21 cellular contexts compared by ENCODE assay signal in genomic region chr1:200590001-200590400, GRCh38.
"Had no signal": no experiment of that assay in that cellular context is flagged by ENCODE, and none has a peak within 500 bp of the region (broad histone marks: within the 10 kb centered on the region; RNA-seq: fewer than 3 reads in every experiment).

No MANE protein-coding gene starts in this region.

- H3K27me3 ChIP-seq: esophagus squamous epithelium, transverse colon had no signal

- H3K9ac ChIP-seq: parathyroid adenoma had no signal

- H3K4me2 ChIP-seq: smooth muscle cell had no signal

- H3K27me3 Mint-ChIP-seq: activated naive CD8-positive, alpha-beta T cell; activated T-helper 17 cell treated with anti-CD3 and anti-CD28 coated beads, Interleukin-2, amount 50 U/mL, for 72 hours; memory B cell; stimulated activated naive B cell treated with anti-CD40 and anti-IgM and Interleukin-4, amounts not matched to agents 10 μg/mL and 1 μg/mL and 100 μg/mL, for 72 hours had no signal

- H3K4me3 Mint-ChIP-seq: activated CD8-positive, alpha-beta T cell treated with anti-CD3 and anti-CD28 coated beads, Interleukin-2, amount 10 ng/mL, durations not matched to agents 7 days and 5 days; activated naive CD8-positive, alpha-beta T cell; activated T-helper 17 cell treated with anti-CD3 and anti-CD28 coated beads, Interleukin-2, amount 50 U/mL, for 72 hours; endodermal cell; memory B cell; nephron; stimulated activated naive B cell treated with anti-CD40 and anti-IgM and Interleukin-4, amounts not matched to agents 10 μg/mL and 1 μg/mL and 100 μg/mL, for 72 hours had no signal

- H3K36me3 Mint-ChIP-seq: activated naive CD8-positive, alpha-beta T cell; memory B cell; stimulated activated naive B cell treated with anti-CD40 and anti-IgM and Interleukin-4, amounts not matched to agents 10 μg/mL and 1 μg/mL and 100 μg/mL, for 72 hours had no signal

- H3K9me3 ChIP-seq: esophagus squamous epithelium, transverse colon had no signal

- H3K27ac ChIP-seq: coronary artery, esophagus squamous epithelium, parathyroid adenoma, transverse colon had no signal

- H3K27ac Mint-ChIP-seq: activated CD8-positive, alpha-beta T cell treated with anti-CD3 and anti-CD28 coated beads, Interleukin-2, amount 10 ng/mL, durations not matched to agents 7 days and 5 days; activated naive CD8-positive, alpha-beta T cell; activated T-helper 17 cell treated with anti-CD3 and anti-CD28 coated beads, Interleukin-2, amount 50 U/mL, for 72 hours; endodermal cell; memory B cell; nephron; stimulated activated naive B cell treated with anti-CD40 and anti-IgM and Interleukin-4, amounts not matched to agents 10 μg/mL and 1 μg/mL and 100 μg/mL, for 72 hours had no signal

- ATAC-seq: activated CD8-positive, alpha-beta T cell treated with anti-CD3 and anti-CD28 coated beads, Interleukin-2, amount 10 ng/mL, durations not matched to agents 7 days and 5 days; activated T-helper 17 cell treated with anti-CD3 and anti-CD28 coated beads, Interleukin-2, amount 50 U/mL, for 72 hours; left ventricle myocardium superior; sciatic nerve; stimulated activated naive B cell treated with anti-CD40 and anti-IgM and Interleukin-4, amounts not matched to agents 10 μg/mL and 1 μg/mL and 100 μg/mL, for 72 hours had no signal

- H3K4me1 ChIP-seq: transverse colon had no signal

- DNase-seq: activated CD4-positive, alpha-beta T cell treated with anti-CD3 and anti-CD28 coated beads for 1 hour; activated CD4-positive, alpha-beta T cell treated with anti-CD3 and anti-CD28 coated beads, Interleukin-2, amount 50 U/mL, for 1 hour; activated CD8-positive, alpha-beta T cell treated with anti-CD3 and anti-CD28 coated beads, Interleukin-2, amount 10 ng/mL, durations not matched to agents 7 days and 5 days; amniotic stem cell; endodermal cell; esophagus squamous epithelium; glutamatergic neuron; hippocampal formation; left ventricle myocardium superior; stimulated activated CD4-positive, alpha-beta T cell treated with anti-CD3 and anti-CD28 coated beads, Interleukin-2, amount 100 ng/mL, for 48 hours; stimulated activated CD8-positive, alpha-beta memory T cell treated with anti-CD3 and anti-CD28 coated beads, Interleukin-4, amount 100 ng/mL, for 48 hours; stimulated activated naive B cell treated with anti-CD40 and anti-IgM and Interleukin-4, amounts not matched to agents 10 μg/mL and 1 μg/mL and 100 μg/mL, for 72 hours; transverse colon had no signal

- H3K4me1 Mint-ChIP-seq: activated T-helper 17 cell treated with anti-CD3 and anti-CD28 coated beads, Interleukin-2, amount 50 U/mL, for 72 hours; nephron had no signal

- H3K36me3 ChIP-seq: esophagus squamous epithelium, transverse colon had no signal

- H3K4me3 ChIP-seq: coronary artery, esophagus squamous epithelium, smooth muscle cell, transverse colon had no signal

- H3K9me3 Mint-ChIP-seq: activated T-helper 17 cell treated with anti-CD3 and anti-CD28 coated beads, Interleukin-2, amount 50 U/mL, for 72 hours; endodermal cell; memory B cell; nephron; stimulated activated naive B cell treated with anti-CD40 and anti-IgM and Interleukin-4, amounts not matched to agents 10 μg/mL and 1 μg/mL and 100 μg/mL, for 72 hours had no signal
